Comparison of ENCODE assay signal across 29 cellular contexts in genomic region chr1:48829446-48829845, GRCh38. TPM values are rescaled to one million over a fixed set of nuclear protein-coding genes. Genes with fewer than 3 reads are reported as not detected.
DNase-seq lines count a peak whose midpoint lies in the region; ATAC-seq and TF ChIP-seq lines count a peak whose summit lies in the region.
"Had no signal": no experiment of that assay in that cellular context is flagged by ENCODE, and none has a peak within 500 bp of the region (broad histone marks: within the 10 kb centered on the region; RNA-seq: fewer than 3 reads in every experiment).

No MANE protein-coding gene starts in this region.

- no peaks in the 10 kb centered on the region for H3K36me3 ChIP-seq in SK-N-SH (replicated peaks in 1 of 2; ENCODE audit: control insufficient read depth in 1 of 2, insufficient read depth in 2 of 2, low read length in 1 of 2)
- H3K36me3 ChIP-seq: BE2C; BLaER1; BLaER1 treated with 17β-estradiol and CSF1 and Interleukin-3, amounts not matched to agents 10 nM and 100 nM had no signal

- TF ChIP-seq CTCF in SK-N-SH (IDR thresholded peaks at IDR 0.05): no peak

- no peaks in the 10 kb centered on the region for H3K27me3 ChIP-seq in SK-N-SH (ENCODE audit: insufficient read depth)
- H3K27me3 ChIP-seq: BE2C; BLaER1; BLaER1 treated with 17β-estradiol and CSF1 and Interleukin-3, amounts not matched to agents 10 nM and 100 nM had no signal

- H3K27ac ChIP-seq in SK-N-SH (ENCODE audit: low read depth in 2 of 2, low read length in 1 of 2): peak overlapping the region in 1 of 2 experiments; percentile 73; a peak in 2 of 4 replicates
- H3K27ac ChIP-seq: 22Rv1; A549; BLaER1; BLaER1 treated with 17β-estradiol and CSF1 and Interleukin-3, amounts not matched to agents 10 nM and 100 nM; C4-2B had no signal

- no peaks in the 10 kb centered on the region for H4K20me1 ChIP-seq in SK-N-SH (ENCODE audit: insufficient read depth)
- H4K20me1 ChIP-seq: BLaER1; BLaER1 treated with 17β-estradiol and CSF1 and Interleukin-3, amounts not matched to agents 10 nM and 100 nM had no signal

- no peaks in the 10 kb centered on the region for H3K9me2 ChIP-seq in SK-N-SH

- CTCF ChIA-PET in SK-N-SH (lab: Yijun Ruan, JAX): interaction anchor here (1.0 kb wide), 1 partner anchor 12 kb away, joined by 4 read pairs; no protein-coding TSS in a partner anchor

- ATAC-seq in SK-N-SH treated with all-trans-retinoic acid at 6 μM for 48 hours: peak; percentile 77
- ATAC-seq: A549; CD8-positive, alpha-beta T cell had no signal

- POLR2A ChIA-PET in SK-N-SH (lab: Yijun Ruan, JAX): interaction anchor here (1.3 kb wide), 1 partner anchor 11 kb away, joined by 3 read pairs; no protein-coding TSS in a partner anchor

- H3K4me3 ChIP-seq in SK-N-SH (ENCODE audit: low read depth in 2 of 2, low read length in 1 of 2): no peak overlapping the region
- H3K4me3 ChIP-seq: A549; BLaER1; BLaER1 treated with 17β-estradiol and CSF1 and Interleukin-3, amounts not matched to agents 10 nM and 100 nM had no signal

- H3F3A ChIP-seq in SK-N-SH (replicated peaks; ENCODE audit: insufficient read depth): no peaks in the 10 kb centered on the region

- TF ChIP-seq EP300 in SK-N-SH (IDR thresholded peaks at IDR 0.05; ENCODE audit: borderline replicate concordance in 1 of 2, low read depth in 1 of 2, low read length in 1 of 2): peak in 1 of 2 experiments; percentile 20; a peak in 1 of 4 replicates

- TF ChIP-seq RAD21 in SK-N-SH (IDR thresholded peaks at IDR 0.05; ENCODE audit: low read length): no peak

- no peak for DNase-seq in SK-N-SH
- DNase-seq: 8988T; ACHN; AML-193; BE2C; C1 segment of cervical spinal cord; Caco-2; Calu3; CD4-positive, alpha-beta memory T cell; CD4-positive, alpha-beta T cell; CD4-positive, CD25-positive, alpha-beta regulatory T cell; CD8-positive, alpha-beta memory T cell; CD8-positive, alpha-beta T cell; COR-L47; DMS 273 treated with DMSO at 0.1 percent for 48 hours; DMS153; DMS53; DMS79; DMS79 treated with DMSO at 0.1 percent for 48 hours; DND-41; EL had no signal

- H3K79me2 ChIP-seq in SK-N-SH (ENCODE audit: insufficient read depth): no peaks in the 10 kb centered on the region

- no peak overlapping the region for H3K9ac ChIP-seq in SK-N-SH
- H3K9ac ChIP-seq: BLaER1; BLaER1 treated with 17β-estradiol and CSF1 and Interleukin-3, amounts not matched to agents 10 nM and 100 nM had no signal

- no peaks in the 10 kb centered on the region for H3K9me3 ChIP-seq in SK-N-SH
- H3K9me3 ChIP-seq: A549, BE2C, BLaER1, Caco-2 had no signal

- no peak overlapping the region for H3K4me2 ChIP-seq in SK-N-SH
- H3K4me2 ChIP-seq: A549; BLaER1; BLaER1 treated with 17β-estradiol and CSF1 and Interleukin-3, amounts not matched to agents 10 nM and 100 nM had no signal

- H3K4me1 ChIP-seq in SK-N-SH (ENCODE audit: control insufficient read depth in 1 of 2, insufficient read depth in 2 of 2, low read depth in 1 of 2, low read length in 1 of 2): peaks cover 0 to 5% of the 10 kb centered on the region in 2 experiments; a peak in 2 of 4 replicates
- H3K4me1 ChIP-seq: A549, BE2C had no signal

- no peak overlapping the region for H2AFZ ChIP-seq in SK-N-SH (ENCODE audit: low read depth)

TF ChIP-seq in SK-N-SH treated with all-trans-retinoic acid at 6 μM for 48 hours, 23 proteins besides CTCF, POLR2A, EP300 and RAD21:
- TF ChIP-seq RARB (CRISPR knock-in tag; IDR thresholded peaks at IDR 0.05) (no peak), ZFP30 (CRISPR knock-in tag; IDR thresholded peaks at IDR 0.05) (peak; percentile 79)

TF ChIP-seq in SK-N-SH, 30 proteins besides CTCF, POLR2A, EP300 and RAD21:
- TF ChIP-seq TAF1 (IDR thresholded peaks at IDR 0.05; ENCODE audit: borderline replicate concordance, low read depth, low read length) (no peak), PBX3 (IDR thresholded peaks at IDR 0.05) (no peak), TCF12 (IDR thresholded peaks at IDR 0.05) (no peak), MEF2A (IDR thresholded peaks at IDR 0.05; ENCODE audit: borderline replicate concordance, low read depth) (no peak), EZH2phosphoT487 (IDR thresholded peaks at IDR 0.05; ENCODE audit: borderline replicate concordance, low read depth) (no peak), MXI1 (IDR thresholded peaks at IDR 0.05; ENCODE audit: low read depth, low read length) (no peak), SMC3 (IDR thresholded peaks at IDR 0.05; ENCODE audit: low read depth, low read length) (no peak), NFIC (IDR thresholded peaks at IDR 0.05; ENCODE audit: borderline replicate concordance) (no peak), TEAD4 (IDR thresholded peaks at IDR 0.05; ENCODE audit: borderline replicate concordance, insufficient read depth) (no peak), RCOR1 (IDR thresholded peaks at IDR 0.05; ENCODE audit: low read length) (no peak), REST (IDR thresholded peaks at IDR 0.05; ENCODE audit: low read depth, low read length) (no peak), RXRA (IDR thresholded peaks at IDR 0.05; ENCODE audit: borderline replicate concordance, low read depth) (no peak), POLR2AphosphoS5 (IDR thresholded peaks at IDR 0.05; ENCODE audit: low read depth, low read length) (no peak), ELF1 (IDR thresholded peaks at IDR 0.05) (no peak), USF1 (IDR thresholded peaks at IDR 0.05; ENCODE audit: borderline replicate concordance, low read depth) (no peak)
- TF ChIP-seq, protein P1, sequence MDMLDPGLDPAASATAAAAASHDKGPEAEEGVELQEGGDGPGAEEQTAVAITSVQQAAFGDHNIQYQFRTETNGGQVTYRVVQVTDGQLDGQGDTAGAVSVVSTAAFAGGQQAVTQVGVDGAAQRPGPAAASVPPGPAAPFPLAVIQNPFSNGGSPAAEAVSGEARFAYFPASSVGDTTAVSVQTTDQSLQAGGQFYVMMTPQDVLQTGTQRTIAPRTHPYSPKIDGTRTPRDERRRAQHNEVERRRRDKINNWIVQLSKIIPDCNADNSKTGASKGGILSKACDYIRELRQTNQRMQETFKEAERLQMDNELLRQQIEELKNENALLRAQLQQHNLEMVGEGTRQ (IDR thresholded peaks at IDR 0.05; ENCODE audit: borderline replicate concordance, low read depth, low read length): no peak

RNA-seq across cellular contexts. Expression of gene BEND5, which starts 52.8 kb away (rescaled TPM):
- polyA plus RNA-seq in SK-N-SH (2012; rRNA removed): 4.3 and 5.6 TPM in 2 replicates
- 5.8 and 6.3 TPM in 2 replicates for polyA plus RNA-seq in SK-N-SH (2012; cell fraction: cytosol; rRNA removed)
- 3.2 and 4.1 TPM in 2 replicates for polyA plus RNA-seq in SK-N-SH (2012; cell fraction: nucleus; rRNA removed)
- polyA plus RNA-seq: A549, BJ, CD14-positive monocyte had no signal
